ENCODE assay signal across 8 cellular contexts in the genomic region with DNA sequence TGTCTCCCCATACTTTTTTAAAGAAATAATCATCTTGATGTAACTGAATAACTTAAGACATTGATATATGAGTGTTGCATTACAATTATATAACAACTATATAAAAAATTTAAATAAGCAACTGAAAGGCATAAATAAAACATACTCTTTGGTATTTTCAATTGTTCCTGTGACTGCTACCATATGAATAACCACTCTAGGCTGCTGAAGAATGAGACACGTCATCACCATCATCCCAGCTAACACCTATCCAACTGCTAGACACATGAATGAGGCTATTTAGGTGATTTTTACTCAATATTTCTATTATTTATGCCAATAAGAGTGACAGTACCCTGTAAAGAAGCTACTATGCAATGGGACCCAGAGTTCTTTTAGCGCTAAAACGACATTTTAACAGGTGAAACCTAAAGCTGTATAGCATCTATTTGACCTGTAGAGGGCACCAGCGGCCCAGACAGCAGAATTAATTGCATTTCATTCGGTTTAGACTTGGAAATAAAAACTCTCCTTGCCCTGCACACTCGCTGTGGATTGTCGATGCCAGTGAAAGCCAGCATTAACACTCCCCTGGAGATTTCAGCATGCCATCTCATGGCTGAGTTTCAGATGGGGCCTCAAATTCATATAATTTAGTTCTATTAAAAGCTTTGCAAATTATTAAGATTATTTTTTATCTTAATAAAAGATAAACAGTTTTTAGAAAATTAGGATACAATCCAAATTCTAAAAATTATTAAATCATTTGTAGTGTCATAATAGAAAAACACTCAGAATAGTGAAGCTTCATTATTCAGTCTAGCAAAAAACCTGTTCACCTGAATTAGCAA.
DNase-seq lines count a peak whose midpoint lies in the region; ATAC-seq and TF ChIP-seq lines count a peak whose summit lies in the region.

No MANE protein-coding gene starts in this region.

- WGBS in heart left ventricle, 4 donors = 8 to 10% (median 8%) methylated on average over 7 of the region's 7 CpGs

- no peaks in the 10 kb centered on the region for H3K36me3 ChIP-seq in heart left ventricle

- DNase-seq in GM03348 (ENCODE audit: low spot score) (peak; percentile 63), HPDE6-E6E7 (ENCODE audit: extremely low spot score) (peak; percentile 14), NCI-H748 treated with DMSO at 0.1 percent for 48 hours (lab: John Stamatoyannopoulos, UW) (peak; percentile 81), heart left ventricle (peak; percentile 27 to 60 (median 46)), retina (peak; percentile 62), ureter (ENCODE audit: low spot score) (no peak)
- peak; percentile 63 for DNase-seq in activated naive CD4-positive, alpha-beta T cell treated with anti-CD3 and anti-CD28 coated beads for 36 hours

- no peaks in the 10 kb centered on the region for H3K27me3 Mint-ChIP-seq in activated naive CD4-positive, alpha-beta T cell treated with anti-CD3 and anti-CD28 coated beads for 36 hours (ENCODE audit: low read depth)

- intact Hi-C loops in activated naive CD4-positive, alpha-beta T cell treated with anti-CD3 and anti-CD28 coated beads for 36 hours (cut with micrococcal nuclease) = loop anchor here (1.0 to 5.0 kb wide), 7 partner anchors 89 to 1067 kb away; partner anchors contain the start of gene PIKFYVE
- intact Hi-C loops in heart left ventricle (cut with DNase I) = loop anchor here (1.0 to 10.0 kb wide), 20 partner anchors 86 to 863 kb away; partner anchors contain the start of gene MAP2 (in 4 of the 10)

- ATAC-seq in GM21528 (IDR thresholded peaks at IDR 0.05; ENCODE audit: low FRiP score, unreplicated experiment) (peak; percentile 88), heart left ventricle (peak in 3 of 4 donors; percentile 50 to 52 (median 51))

- H3K9me3 ChIP-seq in heart left ventricle = no peaks in the 10 kb centered on the region

- H3K4me3 ChIP-seq in heart left ventricle = no peak overlapping the region

- peaks cover 0 to 6% (median 0%) of the 10 kb centered on the region in 12 donors for H3K4me1 ChIP-seq in heart left ventricle

- H3K9me3 Mint-ChIP-seq in activated naive CD4-positive, alpha-beta T cell treated with anti-CD3 and anti-CD28 coated beads for 36 hours = no peaks in the 10 kb centered on the region

- no peak overlapping the region for H3K27ac ChIP-seq in heart left ventricle

- H3K27me3 ChIP-seq in heart left ventricle = no peaks in the 10 kb centered on the region

- TF ChIP-seq CTCF in heart left ventricle (IDR thresholded peaks at IDR 0.05) = peak; percentile 82 to 98 (median 94)

- H3K27ac Mint-ChIP-seq in activated naive CD4-positive, alpha-beta T cell treated with anti-CD3 and anti-CD28 coated beads for 36 hours = no peak overlapping the region

- no peak for TF ChIP-seq POLR2A in heart left ventricle (IDR thresholded peaks at IDR 0.05)

- CTCF ChIA-PET in activated naive CD4-positive, alpha-beta T cell treated with anti-CD3 and anti-CD28 coated beads for 36 hours (lab: Charles Lee) = interaction anchor here (0.7 to 3.8 kb wide), 21 partner anchors 10 to 939 kb away, joined by 3 to 31 read pairs (median 4); partner anchors contain the start of gene MAP2

- H3K36me3 Mint-ChIP-seq in activated naive CD4-positive, alpha-beta T cell treated with anti-CD3 and anti-CD28 coated beads for 36 hours (ENCODE audit: low read depth) = no peaks in the 10 kb centered on the region

- no peak overlapping the region for H3K4me3 Mint-ChIP-seq in activated naive CD4-positive, alpha-beta T cell treated with anti-CD3 and anti-CD28 coated beads for 36 hours

- H3K4me1 Mint-ChIP-seq in activated naive CD4-positive, alpha-beta T cell treated with anti-CD3 and anti-CD28 coated beads for 36 hours (ENCODE audit: low read depth) = no peaks in the 10 kb centered on the region
